1 cellular context compared by ENCODE assay signal in the genomic region with DNA sequence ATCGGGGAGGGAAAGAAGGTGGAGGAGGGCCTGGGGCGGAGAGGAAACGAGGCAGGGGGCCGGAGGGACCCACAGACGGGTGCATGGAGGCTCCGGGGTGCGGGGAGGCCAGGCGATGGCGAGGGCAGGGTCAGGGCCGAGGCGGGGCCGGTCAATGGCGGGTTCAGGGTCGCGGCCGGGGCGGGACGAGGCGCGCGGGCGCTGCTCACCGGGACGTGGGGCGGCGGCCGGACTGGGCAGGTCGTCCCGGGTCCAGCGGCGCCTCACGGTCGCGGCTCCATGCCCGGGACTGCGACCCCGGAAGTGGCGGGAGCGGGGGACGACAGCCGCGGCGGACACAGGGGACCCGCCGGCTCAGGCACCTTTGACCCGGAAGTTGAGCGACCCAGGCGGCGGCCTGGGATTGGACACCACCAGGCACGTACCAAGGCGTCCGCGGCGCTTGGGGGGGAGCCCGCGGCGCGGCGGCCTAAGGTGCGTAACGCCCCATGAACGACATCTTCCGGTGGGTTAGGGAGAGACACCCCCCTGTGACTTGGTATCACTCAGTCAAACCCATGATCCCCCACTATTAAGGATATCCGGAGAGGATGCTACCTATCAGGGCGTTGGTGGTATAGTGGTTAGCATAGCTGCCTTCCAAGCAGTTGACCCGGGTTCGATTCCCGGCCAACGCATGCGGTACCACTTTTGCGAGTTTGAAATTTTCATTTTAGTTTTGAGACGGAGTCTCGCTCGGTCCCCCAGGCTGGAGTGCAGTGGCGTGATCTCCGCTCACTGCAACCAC.
TF ChIP-seq lines count a peak whose summit lies in the region.

A gene (minus strand): TSS at position 378 of the 787 bp plus-strand sequence. CDS start 3,936 bp downstream, outside the sequence.

TF ChIP-seq in HepG2, 621 proteins besides CTCF, POLR2A, EP300 and RAD21 (continued from another document and continues in another):
- TF ChIP-seq, protein P1, sequence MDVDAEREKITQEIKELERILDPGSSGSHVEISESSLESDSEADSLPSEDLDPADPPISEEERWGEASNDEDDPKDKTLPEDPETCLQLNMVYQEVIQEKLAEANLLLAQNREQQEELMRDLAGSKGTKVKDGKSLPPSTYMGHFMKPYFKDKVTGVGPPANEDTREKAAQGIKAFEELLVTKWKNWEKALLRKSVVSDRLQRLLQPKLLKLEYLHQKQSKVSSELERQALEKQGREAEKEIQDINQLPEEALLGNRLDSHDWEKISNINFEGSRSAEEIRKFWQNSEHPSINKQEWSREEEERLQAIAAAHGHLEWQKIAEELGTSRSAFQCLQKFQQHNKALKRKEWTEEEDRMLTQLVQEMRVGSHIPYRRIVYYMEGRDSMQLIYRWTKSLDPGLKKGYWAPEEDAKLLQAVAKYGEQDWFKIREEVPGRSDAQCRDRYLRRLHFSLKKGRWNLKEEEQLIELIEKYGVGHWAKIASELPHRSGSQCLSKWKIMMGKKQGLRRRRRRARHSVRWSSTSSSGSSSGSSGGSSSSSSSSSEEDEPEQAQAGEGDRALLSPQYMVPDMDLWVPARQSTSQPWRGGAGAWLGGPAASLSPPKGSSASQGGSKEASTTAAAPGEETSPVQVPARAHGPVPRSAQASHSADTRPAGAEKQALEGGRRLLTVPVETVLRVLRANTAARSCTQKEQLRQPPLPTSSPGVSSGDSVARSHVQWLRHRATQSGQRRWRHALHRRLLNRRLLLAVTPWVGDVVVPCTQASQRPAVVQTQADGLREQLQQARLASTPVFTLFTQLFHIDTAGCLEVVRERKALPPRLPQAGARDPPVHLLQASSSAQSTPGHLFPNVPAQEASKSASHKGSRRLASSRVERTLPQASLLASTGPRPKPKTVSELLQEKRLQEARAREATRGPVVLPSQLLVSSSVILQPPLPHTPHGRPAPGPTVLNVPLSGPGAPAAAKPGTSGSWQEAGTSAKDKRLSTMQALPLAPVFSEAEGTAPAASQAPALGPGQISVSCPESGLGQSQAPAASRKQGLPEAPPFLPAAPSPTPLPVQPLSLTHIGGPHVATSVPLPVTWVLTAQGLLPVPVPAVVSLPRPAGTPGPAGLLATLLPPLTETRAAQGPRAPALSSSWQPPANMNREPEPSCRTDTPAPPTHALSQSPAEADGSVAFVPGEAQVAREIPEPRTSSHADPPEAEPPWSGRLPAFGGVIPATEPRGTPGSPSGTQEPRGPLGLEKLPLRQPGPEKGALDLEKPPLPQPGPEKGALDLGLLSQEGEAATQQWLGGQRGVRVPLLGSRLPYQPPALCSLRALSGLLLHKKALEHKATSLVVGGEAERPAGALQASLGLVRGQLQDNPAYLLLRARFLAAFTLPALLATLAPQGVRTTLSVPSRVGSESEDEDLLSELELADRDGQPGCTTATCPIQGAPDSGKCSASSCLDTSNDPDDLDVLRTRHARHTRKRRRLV (CRISPR knock-in tag; IDR thresholded peaks at IDR 0.05), result peak; percentile 62; the same call in 1 of the 2 replicates
- TF ChIP-seq, protein P2, sequence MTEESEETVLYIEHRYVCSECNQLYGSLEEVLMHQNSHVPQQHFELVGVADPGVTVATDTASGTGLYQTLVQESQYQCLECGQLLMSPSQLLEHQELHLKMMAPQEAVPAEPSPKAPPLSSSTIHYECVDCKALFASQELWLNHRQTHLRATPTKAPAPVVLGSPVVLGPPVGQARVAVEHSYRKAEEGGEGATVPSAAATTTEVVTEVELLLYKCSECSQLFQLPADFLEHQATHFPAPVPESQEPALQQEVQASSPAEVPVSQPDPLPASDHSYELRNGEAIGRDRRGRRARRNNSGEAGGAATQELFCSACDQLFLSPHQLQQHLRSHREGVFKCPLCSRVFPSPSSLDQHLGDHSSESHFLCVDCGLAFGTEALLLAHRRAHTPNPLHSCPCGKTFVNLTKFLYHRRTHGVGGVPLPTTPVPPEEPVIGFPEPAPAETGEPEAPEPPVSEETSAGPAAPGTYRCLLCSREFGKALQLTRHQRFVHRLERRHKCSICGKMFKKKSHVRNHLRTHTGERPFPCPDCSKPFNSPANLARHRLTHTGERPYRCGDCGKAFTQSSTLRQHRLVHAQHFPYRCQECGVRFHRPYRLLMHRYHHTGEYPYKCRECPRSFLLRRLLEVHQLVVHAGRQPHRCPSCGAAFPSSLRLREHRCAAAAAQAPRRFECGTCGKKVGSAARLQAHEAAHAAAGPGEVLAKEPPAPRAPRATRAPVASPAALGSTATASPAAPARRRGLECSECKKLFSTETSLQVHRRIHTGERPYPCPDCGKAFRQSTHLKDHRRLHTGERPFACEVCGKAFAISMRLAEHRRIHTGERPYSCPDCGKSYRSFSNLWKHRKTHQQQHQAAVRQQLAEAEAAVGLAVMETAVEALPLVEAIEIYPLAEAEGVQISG (CRISPR knock-in tag; IDR thresholded peaks at IDR 0.05), result peak; percentile 94
- TF ChIP-seq, protein P3, sequence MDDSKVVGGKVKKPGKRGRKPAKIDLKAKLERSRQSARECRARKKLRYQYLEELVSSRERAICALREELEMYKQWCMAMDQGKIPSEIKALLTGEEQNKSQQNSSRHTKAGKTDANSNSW (CRISPR knock-in tag; IDR thresholded peaks at IDR 0.05; ENCODE audit: borderline replicate concordance), result no peak
- TF ChIP-seq SOX5 (CRISPR knock-in tag; IDR thresholded peaks at IDR 0.05; ENCODE audit: borderline replicate concordance) (no peak; the same call in none of the 2 replicates), HDAC6 (IDR thresholded peaks at IDR 0.05; ENCODE audit: low read depth, low read length) (no peak), ZFYVE20 (CRISPR knock-in tag; IDR thresholded peaks at IDR 0.05; ENCODE audit: borderline replicate concordance, low read depth) (no peak), ZNF552 (CRISPR knock-in tag; IDR thresholded peaks at IDR 0.05; ENCODE audit: borderline replicate concordance) (peak; percentile 87; the same call in 1 of the 2 replicates), RBAK (CRISPR knock-in tag; IDR thresholded peaks at IDR 0.05) (no peak), KMT2B (CRISPR knock-in tag; IDR thresholded peaks at IDR 0.05) (peak; percentile 54), SP2 (CRISPR knock-in tag; IDR thresholded peaks at IDR 0.05) (peak; percentile 76), KLF11 (CRISPR knock-in tag; IDR thresholded peaks at IDR 0.05) (no peak), ZNF772 (CRISPR knock-in tag; IDR thresholded peaks at IDR 0.05) (peak; percentile 79; the same call in 1 of the 2 replicates), SMARCE1 (IDR thresholded peaks at IDR 0.05; ENCODE audit: borderline replicate concordance) (no peak), FOXK1 (CRISPR knock-in tag; IDR thresholded peaks at IDR 0.05; ENCODE audit: borderline replicate concordance, low read depth) (peak; percentile 80; the same call in 1 of the 2 replicates), ZMYM3 (CRISPR knock-in tag; IDR thresholded peaks at IDR 0.05) (peak; percentile 45; the same call in 1 of the 2 replicates), ZNF703 (CRISPR knock-in tag; IDR thresholded peaks at IDR 0.05; ENCODE audit: borderline replicate concordance) (no peak), ZIK1 (CRISPR knock-in tag; IDR thresholded peaks at IDR 0.05; ENCODE audit: borderline replicate concordance, low read depth) (peak; percentile 83), ZNF501 (CRISPR knock-in tag; IDR thresholded peaks at IDR 0.05) (peak; percentile 79), ZNF558 (CRISPR knock-in tag; IDR thresholded peaks at IDR 0.05; ENCODE audit: borderline replicate concordance) (no peak)
- TF ChIP-seq, protein P4, sequence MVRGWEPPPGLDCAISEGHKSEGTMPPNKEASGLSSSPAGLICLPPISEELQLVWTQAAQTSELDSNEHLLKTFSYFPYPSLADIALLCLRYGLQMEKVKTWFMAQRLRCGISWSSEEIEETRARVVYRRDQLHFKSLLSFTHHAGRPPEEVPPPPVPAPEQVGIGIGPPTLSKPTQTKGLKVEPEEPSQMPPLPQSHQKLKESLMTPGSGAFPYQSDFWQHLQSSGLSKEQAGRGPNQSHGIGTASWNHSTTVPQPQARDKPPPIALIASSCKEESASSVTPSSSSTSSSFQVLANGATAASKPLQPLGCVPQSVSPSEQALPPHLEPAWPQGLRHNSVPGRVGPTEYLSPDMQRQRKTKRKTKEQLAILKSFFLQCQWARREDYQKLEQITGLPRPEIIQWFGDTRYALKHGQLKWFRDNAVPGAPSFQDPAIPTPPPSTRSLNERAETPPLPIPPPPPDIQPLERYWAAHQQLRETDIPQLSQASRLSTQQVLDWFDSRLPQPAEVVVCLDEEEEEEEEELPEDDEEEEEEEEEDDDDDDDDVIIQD (CRISPR knock-in tag; IDR thresholded peaks at IDR 0.05; ENCODE audit: low read depth), result no peak
- TF ChIP-seq, protein P5, sequence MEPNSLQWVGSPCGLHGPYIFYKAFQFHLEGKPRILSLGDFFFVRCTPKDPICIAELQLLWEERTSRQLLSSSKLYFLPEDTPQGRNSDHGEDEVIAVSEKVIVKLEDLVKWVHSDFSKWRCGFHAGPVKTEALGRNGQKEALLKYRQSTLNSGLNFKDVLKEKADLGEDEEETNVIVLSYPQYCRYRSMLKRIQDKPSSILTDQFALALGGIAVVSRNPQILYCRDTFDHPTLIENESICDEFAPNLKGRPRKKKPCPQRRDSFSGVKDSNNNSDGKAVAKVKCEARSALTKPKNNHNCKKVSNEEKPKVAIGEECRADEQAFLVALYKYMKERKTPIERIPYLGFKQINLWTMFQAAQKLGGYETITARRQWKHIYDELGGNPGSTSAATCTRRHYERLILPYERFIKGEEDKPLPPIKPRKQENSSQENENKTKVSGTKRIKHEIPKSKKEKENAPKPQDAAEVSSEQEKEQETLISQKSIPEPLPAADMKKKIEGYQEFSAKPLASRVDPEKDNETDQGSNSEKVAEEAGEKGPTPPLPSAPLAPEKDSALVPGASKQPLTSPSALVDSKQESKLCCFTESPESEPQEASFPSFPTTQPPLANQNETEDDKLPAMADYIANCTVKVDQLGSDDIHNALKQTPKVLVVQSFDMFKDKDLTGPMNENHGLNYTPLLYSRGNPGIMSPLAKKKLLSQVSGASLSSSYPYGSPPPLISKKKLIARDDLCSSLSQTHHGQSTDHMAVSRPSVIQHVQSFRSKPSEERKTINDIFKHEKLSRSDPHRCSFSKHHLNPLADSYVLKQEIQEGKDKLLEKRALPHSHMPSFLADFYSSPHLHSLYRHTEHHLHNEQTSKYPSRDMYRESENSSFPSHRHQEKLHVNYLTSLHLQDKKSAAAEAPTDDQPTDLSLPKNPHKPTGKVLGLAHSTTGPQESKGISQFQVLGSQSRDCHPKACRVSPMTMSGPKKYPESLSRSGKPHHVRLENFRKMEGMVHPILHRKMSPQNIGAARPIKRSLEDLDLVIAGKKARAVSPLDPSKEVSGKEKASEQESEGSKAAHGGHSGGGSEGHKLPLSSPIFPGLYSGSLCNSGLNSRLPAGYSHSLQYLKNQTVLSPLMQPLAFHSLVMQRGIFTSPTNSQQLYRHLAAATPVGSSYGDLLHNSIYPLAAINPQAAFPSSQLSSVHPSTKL (CRISPR knock-in tag; IDR thresholded peaks at IDR 0.05), result peak; percentile 60; the same call in 1 of the 2 replicates
- TF ChIP-seq, protein P6, sequence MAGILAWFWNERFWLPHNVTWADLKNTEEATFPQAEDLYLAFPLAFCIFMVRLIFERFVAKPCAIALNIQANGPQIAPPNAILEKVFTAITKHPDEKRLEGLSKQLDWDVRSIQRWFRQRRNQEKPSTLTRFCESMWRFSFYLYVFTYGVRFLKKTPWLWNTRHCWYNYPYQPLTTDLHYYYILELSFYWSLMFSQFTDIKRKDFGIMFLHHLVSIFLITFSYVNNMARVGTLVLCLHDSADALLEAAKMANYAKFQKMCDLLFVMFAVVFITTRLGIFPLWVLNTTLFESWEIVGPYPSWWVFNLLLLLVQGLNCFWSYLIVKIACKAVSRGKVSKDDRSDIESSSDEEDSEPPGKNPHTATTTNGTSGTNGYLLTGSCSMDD (CRISPR knock-in tag; IDR thresholded peaks at IDR 0.05), result no peak
- TF ChIP-seq, protein P7, sequence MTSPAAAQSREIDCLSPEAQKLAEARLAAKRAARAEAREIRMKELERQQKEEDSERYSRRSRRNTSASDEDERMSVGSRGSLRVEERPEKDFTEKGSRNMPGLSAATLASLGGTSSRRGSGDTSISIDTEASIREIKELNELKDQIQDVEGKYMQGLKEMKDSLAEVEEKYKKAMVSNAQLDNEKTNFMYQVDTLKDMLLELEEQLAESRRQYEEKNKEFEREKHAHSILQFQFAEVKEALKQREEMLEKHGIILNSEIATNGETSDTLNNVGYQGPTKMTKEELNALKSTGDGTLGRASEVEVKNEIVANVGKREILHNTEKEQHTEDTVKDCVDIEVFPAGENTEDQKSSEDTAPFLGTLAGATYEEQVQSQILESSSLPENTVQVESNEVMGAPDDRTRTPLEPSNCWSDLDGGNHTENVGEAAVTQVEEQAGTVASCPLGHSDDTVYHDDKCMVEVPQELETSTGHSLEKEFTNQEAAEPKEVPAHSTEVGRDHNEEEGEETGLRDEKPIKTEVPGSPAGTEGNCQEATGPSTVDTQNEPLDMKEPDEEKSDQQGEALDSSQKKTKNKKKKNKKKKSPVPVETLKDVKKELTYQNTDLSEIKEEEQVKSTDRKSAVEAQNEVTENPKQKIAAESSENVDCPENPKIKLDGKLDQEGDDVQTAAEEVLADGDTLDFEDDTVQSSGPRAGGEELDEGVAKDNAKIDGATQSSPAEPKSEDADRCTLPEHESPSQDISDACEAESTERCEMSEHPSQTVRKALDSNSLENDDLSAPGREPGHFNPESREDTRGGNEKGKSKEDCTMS (CRISPR knock-in tag; conservative IDR thresholded peaks at IDR 0.05), result no peak
- TF ChIP-seq, protein P8, sequence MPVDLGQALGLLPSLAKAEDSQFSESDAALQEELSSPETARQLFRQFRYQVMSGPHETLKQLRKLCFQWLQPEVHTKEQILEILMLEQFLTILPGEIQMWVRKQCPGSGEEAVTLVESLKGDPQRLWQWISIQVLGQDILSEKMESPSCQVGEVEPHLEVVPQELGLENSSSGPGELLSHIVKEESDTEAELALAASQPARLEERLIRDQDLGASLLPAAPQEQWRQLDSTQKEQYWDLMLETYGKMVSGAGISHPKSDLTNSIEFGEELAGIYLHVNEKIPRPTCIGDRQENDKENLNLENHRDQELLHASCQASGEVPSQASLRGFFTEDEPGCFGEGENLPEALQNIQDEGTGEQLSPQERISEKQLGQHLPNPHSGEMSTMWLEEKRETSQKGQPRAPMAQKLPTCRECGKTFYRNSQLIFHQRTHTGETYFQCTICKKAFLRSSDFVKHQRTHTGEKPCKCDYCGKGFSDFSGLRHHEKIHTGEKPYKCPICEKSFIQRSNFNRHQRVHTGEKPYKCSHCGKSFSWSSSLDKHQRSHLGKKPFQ (CRISPR knock-in tag; IDR thresholded peaks at IDR 0.05; ENCODE audit: insufficient replicate concordance), result no peak
- TF ChIP-seq, protein P9, sequence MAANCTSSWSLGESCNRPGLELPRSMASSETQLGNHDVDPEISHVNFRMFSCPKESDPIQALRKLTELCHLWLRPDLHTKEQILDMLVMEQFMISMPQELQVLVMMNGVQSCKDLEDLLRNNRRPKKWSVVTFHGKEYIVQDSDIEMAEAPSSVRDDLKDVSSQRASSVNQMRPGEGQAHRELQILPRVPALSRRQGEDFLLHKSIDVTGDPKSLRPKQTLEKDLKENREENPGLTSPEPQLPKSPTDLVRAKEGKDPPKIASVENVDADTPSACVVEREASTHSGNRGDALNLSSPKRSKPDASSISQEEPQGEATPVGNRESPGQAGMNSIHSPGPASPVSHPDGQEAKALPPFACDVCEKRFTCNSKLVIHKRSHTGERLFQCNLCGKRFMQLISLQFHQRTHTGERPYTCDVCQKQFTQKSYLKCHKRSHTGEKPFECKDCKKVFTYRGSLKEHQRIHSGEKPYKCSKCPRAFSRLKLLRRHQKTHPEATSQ (CRISPR knock-in tag; IDR thresholded peaks at IDR 0.05; ENCODE audit: borderline replicate concordance), result peak; percentile 44; the same call in 1 of the 2 replicates
- TF ChIP-seq, protein P10, sequence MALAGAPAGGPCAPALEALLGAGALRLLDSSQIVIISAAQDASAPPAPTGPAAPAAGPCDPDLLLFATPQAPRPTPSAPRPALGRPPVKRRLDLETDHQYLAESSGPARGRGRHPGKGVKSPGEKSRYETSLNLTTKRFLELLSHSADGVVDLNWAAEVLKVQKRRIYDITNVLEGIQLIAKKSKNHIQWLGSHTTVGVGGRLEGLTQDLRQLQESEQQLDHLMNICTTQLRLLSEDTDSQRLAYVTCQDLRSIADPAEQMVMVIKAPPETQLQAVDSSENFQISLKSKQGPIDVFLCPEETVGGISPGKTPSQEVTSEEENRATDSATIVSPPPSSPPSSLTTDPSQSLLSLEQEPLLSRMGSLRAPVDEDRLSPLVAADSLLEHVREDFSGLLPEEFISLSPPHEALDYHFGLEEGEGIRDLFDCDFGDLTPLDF (CRISPR knock-in tag; IDR thresholded peaks at IDR 0.05), result peak; percentile 35; the same call in 1 of the 2 replicates
